10 cellular contexts compared by ENCODE assay signal in genomic region chr5:67149933-67150523, GRCh38. TPM values are rescaled to one million over a fixed set of nuclear protein-coding genes. Genes with fewer than 3 reads are reported as not detected.
A peak's percentile ranks its signal among the peaks of the same experiment; 100 is the strongest.
DNase-seq lines count a peak whose midpoint lies in the region; TF ChIP-seq lines count a peak whose summit lies in the region.
"Had no signal": no experiment of that assay in that cellular context is flagged by ENCODE, and none has a peak within 500 bp of the region (broad histone marks: within the 10 kb centered on the region; RNA-seq: fewer than 3 reads in every experiment).

No MANE protein-coding gene starts in this region.

- H3K27me3 ChIP-seq in WERI-Rb-1 (ENCODE audit: insufficient read depth, low read depth, severe bottlenecking), result no peaks in the 10 kb centered on the region
- H3K27me3 ChIP-seq in tibial artery, result no peaks in the 10 kb centered on the region
- H3K27me3 ChIP-seq in MG63, result no peaks in the 10 kb centered on the region

- H3K4me3 ChIP-seq in WERI-Rb-1 (ENCODE audit: low read depth, low read length) (no peak overlapping the region), tibial artery (no peak overlapping the region), MG63 (no peak overlapping the region)

- H3K27ac ChIP-seq in WERI-Rb-1 (no peak overlapping the region), tibial artery (no peak overlapping the region)

- H3K36me3 ChIP-seq in WERI-Rb-1 (no peaks in the 10 kb centered on the region), tibial artery (peaks cover 31 to 71% (median 50%) of the 10 kb centered on the region in 3 donors), MG63 (no peaks in the 10 kb centered on the region)

- no peaks in the 10 kb centered on the region for H3K9me3 ChIP-seq in WERI-Rb-1 (ENCODE audit: severe bottlenecking)
- no peaks in the 10 kb centered on the region for H3K9me3 ChIP-seq in tibial artery
- H3K9me3 ChIP-seq in MG63, result no peaks in the 10 kb centered on the region

- intact Hi-C loops in tibial artery (cut with DNase I; ENCODE audit: low total_unique reads), result loop anchor here (10.0 kb wide), 1 partner anchor 335 kb away; no protein-coding TSS in a partner anchor

- TF ChIP-seq CTCF in WERI-Rb-1 (IDR thresholded peaks at IDR 0.05; ENCODE audit: low read depth, low read length) (peak; percentile 54), tibial artery (IDR thresholded peaks at IDR 0.05) (peak; percentile 28 to 35)

- DNase-seq in NCI-H82 (lab: John Stamatoyannopoulos, UW) (peak; percentile 5), NCI-H82 treated with DMSO at 0.1 percent for 48 hours (lab: John Stamatoyannopoulos, UW; ENCODE audit: unreplicated experiment) (no peak), WERI-Rb-1 (no peak), hepatic stellate cell (ENCODE audit: low spot score) (peak; percentile 50), tibial artery (no peak), MG63 (no peak)
- DNase-seq in stimulated activated CD4-positive, alpha-beta T cell treated with anti-CD3 and anti-CD28 coated beads, Interleukin-2, amount 100 ng/mL, for 48 hours, result no peak
- DNase-seq in activated CD4-positive, CD25-positive, alpha-beta regulatory T cell treated with anti-CD3 and anti-CD28 coated beads, Interleukin-2, amount 50 U/mL, for 72 hours, result no peak
- DNase-seq: CD8-positive, alpha-beta memory T cell; RPMI8226 had no signal

- H3K4me1 ChIP-seq in tibial artery, result no peaks in the 10 kb centered on the region

RNA-seq across cellular contexts. Expression of gene CD180, which starts 46.6 kb away (rescaled TPM):
- total RNA-seq in MG63 (2014; rRNA removed; shearing (Covaris generic); ENCODE audit: low replicate concordance), result not detected in 2 replicates

Comparison
In these comparisons a context has a peak if more than half of its experiments do, and no peak if none do; other contexts are left out.
1. DNase-seq: peak in NCI-H82 (single experiment) and hepatic stellate cell (single experiment); none in NCI-H82 treated with DMSO at 0.1 percent for 48 hours (single experiment), WERI-Rb-1 (single experiment), tibial artery (0 of 2), stimulated activated CD4-positive, alpha-beta T cell treated with anti-CD3 and anti-CD28 coated beads, Interleukin-2, amount 100 ng/mL, for 48 hours (0 of 2), activated CD4-positive, CD25-positive, alpha-beta regulatory T cell treated with anti-CD3 and anti-CD28 coated beads, Interleukin-2, amount 50 U/mL, for 72 hours (single experiment) and MG63 (single experiment).